ENCODE assay signal across 9 cellular contexts in genomic region chr11:12623869-12624268, GRCh38.
"Had no signal": no experiment of that assay in that cellular context is flagged by ENCODE, and none has a peak within 500 bp of the region (broad histone marks: within the 10 kb centered on the region; RNA-seq: fewer than 3 reads in every experiment).

No MANE protein-coding gene starts in this region.

- H3K4me1 Mint-ChIP-seq: GM23338, H9 had no signal

- FAIRE-seq: H1, H54, HTR-8/SVneo had no signal

- DNase-seq: H9, HCEC 1CT, HFFc6, IMR-90, KBM-7 had no signal

- H3K4me3 ChIP-seq: GM23338 had no signal

- H3K4me2 ChIP-seq: GM23338 had no signal

- H3K4me3 Mint-ChIP-seq: GM23338, H9, HFFc6 had no signal

- ATAC-seq: GM23338 had no signal

- H3K27ac Mint-ChIP-seq: GM23338, H9, HFFc6 had no signal
